16 cellular contexts compared by ENCODE assay signal in the genomic region with DNA sequence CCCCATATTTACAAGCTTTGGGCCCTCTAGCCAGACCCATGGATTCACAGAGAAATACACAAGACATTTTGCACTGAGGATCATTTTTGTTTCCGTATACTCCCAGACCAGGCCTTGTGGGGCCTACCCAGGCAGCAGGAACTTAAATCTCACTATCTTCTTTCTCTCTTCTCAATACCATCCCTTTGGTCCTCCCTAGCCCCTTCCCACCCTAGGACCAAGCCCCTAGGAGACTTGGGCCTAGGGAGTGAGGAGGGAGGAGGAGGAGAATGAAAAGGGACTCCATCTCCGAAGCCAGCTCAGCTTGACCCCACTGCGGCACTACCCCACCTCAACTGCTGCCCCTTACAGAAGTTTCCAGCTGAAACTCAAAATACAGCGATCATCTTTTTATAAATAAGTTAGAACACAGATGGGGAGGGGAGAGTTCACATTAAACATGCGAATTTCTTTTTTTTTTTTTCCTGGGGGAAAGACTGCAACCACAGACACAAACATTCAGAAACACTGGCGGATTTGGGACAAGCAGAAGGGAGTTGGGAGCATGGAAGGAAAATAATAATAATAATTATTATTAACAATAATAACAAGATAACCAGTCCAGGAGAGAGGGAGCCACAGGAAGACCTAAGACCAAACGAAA. TPM values are rescaled to one million over a fixed set of nuclear protein-coding genes. Genes with fewer than 3 reads are reported as not detected.
DNase-seq lines count a peak whose midpoint lies in the region; ATAC-seq and TF ChIP-seq lines count a peak whose summit lies in the region.
"Had no signal": no experiment of that assay in that cellular context is flagged by ENCODE, and none has a peak within 500 bp of the region (broad histone marks: within the 10 kb centered on the region; RNA-seq: fewer than 3 reads in every experiment).

No MANE protein-coding gene starts in this region.

- peak overlapping the region; percentile 92 for H3K4me2 ChIP-seq in mesenchymal stem cell (ENCODE audit: low read length, poor library complexity, severe bottlenecking)

- peaks cover 0 to 4% of the 10 kb centered on the region in 2 experiments for H3K27me3 ChIP-seq in mesenchymal stem cell (ENCODE audit: control insufficient read depth in 1 of 2, insufficient read depth in 1 of 2, low read length in 2 of 2)

- H3K4me3 Mint-ChIP-seq in stimulated activated effector memory CD8-positive, alpha-beta T cell treated with anti-CD3 and anti-CD28 coated beads, Interleukin-12 subunit alpha, Interleukin-12 subunit beta, amount 100 ng/mL, for 72 hours, result no peak overlapping the region
- no peak overlapping the region for H3K4me3 Mint-ChIP-seq in activated CD8-positive, alpha-beta T cell treated with anti-CD3 and anti-CD28 coated beads for 36 hours

- peak overlapping the region; percentile 98 for H3K9ac ChIP-seq in mesenchymal stem cell (ENCODE audit: low read length)

- in situ Hi-C loops in astrocyte of the spinal cord (cut with HindIII; ENCODE audit: low sequenced_read_pairs), result no loop called here

- H3K79me1 ChIP-seq in mesenchymal stem cell (replicated peaks; ENCODE audit: low read length, poor library complexity, severe bottlenecking), result peaks cover 5% of the 10 kb centered on the region

- H2BK12ac ChIP-seq in mesenchymal stem cell (ENCODE audit: low read length in 2 of 2), result peak overlapping the region; percentile 49 to 97

- H3K9me3 Mint-ChIP-seq in stimulated activated effector memory CD8-positive, alpha-beta T cell treated with anti-CD3 and anti-CD28 coated beads, Interleukin-12 subunit alpha, Interleukin-12 subunit beta, amount 100 ng/mL, for 72 hours, result no peaks in the 10 kb centered on the region
- H3K9me3 Mint-ChIP-seq in activated CD8-positive, alpha-beta T cell treated with anti-CD3 and anti-CD28 coated beads for 36 hours, result no peaks in the 10 kb centered on the region
- H3K9me3 Mint-ChIP-seq: activated T-helper 1 cell treated with anti-CD3 and anti-CD28 coated beads, Interleukin-12 subunit alpha, Interleukin-12 subunit beta, Interleukin-2, Interleukin-4 antibody, amounts not matched to agents 30 ng/mL and 10 ng/mL and 1 ng/mL, durations not matched to agents 14 hours and 24 hours and 36 hours; CD8-positive, alpha-beta memory T cell; stimulated activated naive B cell treated with anti-CD40 and anti-IgM and Interleukin-4, amounts not matched to agents 10 μg/mL and 1 μg/mL and 100 μg/mL, for 72 hours had no signal

- H3K4me3 ChIP-seq in HEK293 (ENCODE audit: low read depth, low read length), result no peak overlapping the region
- peak overlapping the region; percentile 77 for H3K4me3 ChIP-seq in astrocyte of the spinal cord (ENCODE audit: low read depth, low read length)
- H3K4me3 ChIP-seq in mesenchymal stem cell (ENCODE audit: insufficient read depth in 1 of 2, low read depth in 1 of 2, low read length in 2 of 2), result peak overlapping the region in 1 of 2 experiments; percentile 80

- peak overlapping the region; percentile 96 to 98 for H3K4ac ChIP-seq in mesenchymal stem cell (ENCODE audit: low read depth in 1 of 2, low read length in 2 of 2)

- peak overlapping the region; percentile 92; the same call in 1 of the 2 replicates for H3K27ac ChIP-seq in HEK293 (ENCODE audit: extremely low read depth, low read depth, low read length)
- H3K27ac ChIP-seq in mesenchymal stem cell (ENCODE audit: low read length, poor library complexity, severe bottlenecking), result no peak overlapping the region
- H3K27ac ChIP-seq: neutrophil had no signal

- CTCF ChIA-PET in HEK293 (lab: Yijun Ruan, JAX), result interaction anchor here (0.5 to 6.0 kb wide), 9 partner anchors 30 to 376 kb away, joined by 3 to 52 read pairs (median 7); no protein-coding TSS in a partner anchor
- CTCF ChIA-PET in activated CD8-positive, alpha-beta T cell treated with anti-CD3 and anti-CD28 coated beads for 36 hours (lab: Charles Lee), result interaction anchor here (1.1 to 5.7 kb wide), 14 partner anchors 21 to 288 kb away, joined by 3 to 59 read pairs (median 12); a partner anchor contains a TSS

- H2BK15ac ChIP-seq in mesenchymal stem cell (ENCODE audit: low read depth, poor library complexity, severe bottlenecking), result peak overlapping the region; percentile 73

- peak overlapping the region in 1 of 2 experiments; percentile 97 for H3K14ac ChIP-seq in mesenchymal stem cell (ENCODE audit: low read length in 2 of 2)

- no peak for ATAC-seq in stimulated activated effector memory CD8-positive, alpha-beta T cell treated with anti-CD3 and anti-CD28 coated beads, Interleukin-12 subunit alpha, Interleukin-12 subunit beta, amount 100 ng/mL, for 72 hours
- ATAC-seq in HG02938 (IDR thresholded peaks at IDR 0.05; ENCODE audit: unreplicated experiment), result no peak
- ATAC-seq in activated CD8-positive, alpha-beta T cell treated with anti-CD3 and anti-CD28 coated beads for 36 hours, result no peak
- ATAC-seq: stimulated activated naive B cell treated with anti-CD40 and anti-IgM and Interleukin-4, amounts not matched to agents 10 μg/mL and 1 μg/mL and 100 μg/mL, for 72 hours had no signal

- peak overlapping the region; percentile 87 for H4K91ac ChIP-seq in mesenchymal stem cell (ENCODE audit: low read length)

- H2BK120ac ChIP-seq in mesenchymal stem cell (ENCODE audit: low read depth, low read length), result peak overlapping the region; percentile 87

- DNase-seq in astrocyte of the spinal cord (ENCODE audit: low read depth, low spot score), result no peak
- DNase-seq in mesenchymal stem cell, result no peak
- DNase-seq in stimulated activated effector memory CD8-positive, alpha-beta T cell treated with anti-CD3 and anti-CD28 coated beads, Interleukin-12 subunit alpha, Interleukin-12 subunit beta, amount 100 ng/mL, for 72 hours (ENCODE audit: low spot score in 2 of 2), result no peak
- no peak for DNase-seq in epidermal melanocyte (ENCODE audit: insufficient read length, low spot score)
- DNase-seq in activated CD8-positive, alpha-beta T cell treated with anti-CD3 and anti-CD28 coated beads for 36 hours, result no peak
- no peak for DNase-seq in head of caudate nucleus
- DNase-seq: activated CD4-positive, alpha-beta T cell treated with anti-CD3 and anti-CD28 coated beads, Interleukin-2, amount 50 U/mL, for 1 hour; amygdala; NCI-H226; SHP77 treated with DMSO at 0.1 percent for 48 hours; stimulated activated naive B cell treated with anti-CD40 and anti-IgM and Interleukin-4, amounts not matched to agents 10 μg/mL and 1 μg/mL and 100 μg/mL, for 72 hours had no signal

- H3K36me3 ChIP-seq in HEK293 (ENCODE audit: control insufficient read depth in 2 of 2, insufficient read depth in 1 of 2, low read length in 2 of 2) (peaks cover 5 to 38% of the 10 kb centered on the region in 2 experiments; a peak in 2 of 3 replicates), mesenchymal stem cell (ENCODE audit: control insufficient read depth in 1 of 2, insufficient read depth in 2 of 2, low read depth in 1 of 2, low read length in 2 of 2) (peaks cover 31 to 34% of the 10 kb centered on the region in 2 experiments)
- H3K36me3 ChIP-seq: neutrophil had no signal

- peak overlapping the region; percentile 82 for H2AK5ac ChIP-seq in mesenchymal stem cell (ENCODE audit: low read length, severe bottlenecking)

- POLR2A ChIA-PET in HEK293 (lab: Yijun Ruan, JAX), result interaction anchor here (1.0 kb wide), 1 partner anchor 13 kb away, joined by 5 read pairs; a partner anchor contains a TSS
- POLR2A ChIA-PET in activated CD8-positive, alpha-beta T cell treated with anti-CD3 and anti-CD28 coated beads for 36 hours (lab: Charles Lee), result interaction anchor here (0.6 kb wide), 1 partner anchor 1195 kb away, joined by 3 read pairs; no protein-coding TSS in a partner anchor

- no peak overlapping the region for H2BK5ac ChIP-seq in mesenchymal stem cell (ENCODE audit: low read depth, low read length, poor library complexity, severe bottlenecking)

- H2AFZ ChIP-seq in mesenchymal stem cell (ENCODE audit: low read depth, low read length), result no peak overlapping the region

- H3K18ac ChIP-seq in mesenchymal stem cell (ENCODE audit: low read depth in 1 of 2, low read length in 2 of 2), result peak overlapping the region; percentile 91 to 96

- H3K27ac Mint-ChIP-seq in stimulated activated effector memory CD8-positive, alpha-beta T cell treated with anti-CD3 and anti-CD28 coated beads, Interleukin-12 subunit alpha, Interleukin-12 subunit beta, amount 100 ng/mL, for 72 hours, result peak overlapping the region; percentile 27
- H3K27ac Mint-ChIP-seq in activated CD8-positive, alpha-beta T cell treated with anti-CD3 and anti-CD28 coated beads for 36 hours, result no peak overlapping the region
- H3K27ac Mint-ChIP-seq: activated T-helper 1 cell treated with anti-CD3 and anti-CD28 coated beads, Interleukin-12 subunit alpha, Interleukin-12 subunit beta, Interleukin-2, Interleukin-4 antibody, amounts not matched to agents 30 ng/mL and 10 ng/mL and 1 ng/mL, durations not matched to agents 14 hours and 24 hours and 36 hours; CD8-positive, alpha-beta memory T cell; stimulated activated naive B cell treated with anti-CD40 and anti-IgM and Interleukin-4, amounts not matched to agents 10 μg/mL and 1 μg/mL and 100 μg/mL, for 72 hours had no signal

- H4K8ac ChIP-seq in mesenchymal stem cell (ENCODE audit: low read length), result peak overlapping the region; percentile 93

- 0% methylated on average over 2 of the region's 7 CpGs for WGBS in mesenchymal stem cell

- H3K9me3 ChIP-seq in HEK293 (ENCODE audit: control insufficient read depth, insufficient read depth, low read depth, low read length), result no peaks in the 10 kb centered on the region
- no peaks in the 10 kb centered on the region for H3K9me3 ChIP-seq in mesenchymal stem cell (ENCODE audit: control insufficient read depth, low read length)
- H3K9me3 ChIP-seq: neutrophil had no signal

- H3K4me1 ChIP-seq in HEK293 (ENCODE audit: control insufficient read depth, insufficient read depth, low read length), result peaks cover 43% of the 10 kb centered on the region
- H3K4me1 ChIP-seq in mesenchymal stem cell (ENCODE audit: control insufficient read depth, insufficient read depth, low read depth, low read length), result peaks cover 49% of the 10 kb centered on the region

- TF ChIP-seq CTCF in HEK293 (tag by site-specific recombination; IDR thresholded peaks at IDR 0.05), result no peak
- TF ChIP-seq CTCF in astrocyte of the spinal cord (IDR thresholded peaks at IDR 0.05; ENCODE audit: low read depth, low read length), result no peak
- TF ChIP-seq CTCF in activated CD8-positive, alpha-beta T cell treated with anti-CD3 and anti-CD28 coated beads for 36 hours (IDR thresholded peaks at IDR 0.05), result no peak

- peaks cover 45% of the 10 kb centered on the region for H3K4me1 Mint-ChIP-seq in stimulated activated effector memory CD8-positive, alpha-beta T cell treated with anti-CD3 and anti-CD28 coated beads, Interleukin-12 subunit alpha, Interleukin-12 subunit beta, amount 100 ng/mL, for 72 hours
- H3K4me1 Mint-ChIP-seq in activated CD8-positive, alpha-beta T cell treated with anti-CD3 and anti-CD28 coated beads for 36 hours (ENCODE audit: low read depth), result peaks cover 21% of the 10 kb centered on the region

- H3K27me3 Mint-ChIP-seq in activated CD8-positive, alpha-beta T cell treated with anti-CD3 and anti-CD28 coated beads for 36 hours, result peaks cover 79% of the 10 kb centered on the region

- H3K23ac ChIP-seq in mesenchymal stem cell (ENCODE audit: low read length in 2 of 2), result peak overlapping the region; percentile 15 to 100

- H3K36me3 Mint-ChIP-seq in stimulated activated effector memory CD8-positive, alpha-beta T cell treated with anti-CD3 and anti-CD28 coated beads, Interleukin-12 subunit alpha, Interleukin-12 subunit beta, amount 100 ng/mL, for 72 hours, result no peaks in the 10 kb centered on the region
- no peaks in the 10 kb centered on the region for H3K36me3 Mint-ChIP-seq in activated CD8-positive, alpha-beta T cell treated with anti-CD3 and anti-CD28 coated beads for 36 hours (ENCODE audit: low read depth)
- H3K36me3 Mint-ChIP-seq: CD8-positive, alpha-beta memory T cell had no signal

- intact Hi-C loops in activated CD8-positive, alpha-beta T cell treated with anti-CD3 and anti-CD28 coated beads for 36 hours (cut with micrococcal nuclease), result no loop called here
- intact Hi-C loops in head of caudate nucleus (cut with DNase I), result no loop called here

RNA-seq across cellular contexts. Expression of a gene that starts 1.5 kb away (rescaled TPM):
- 39.4 TPM for polyA plus RNA-seq in mesenchymal stem cell (2013, experiment 1 of 2)
- 35.7 TPM for polyA plus RNA-seq in mesenchymal stem cell (2013, experiment 2 of 2)
- total RNA-seq in activated CD8-positive, alpha-beta T cell treated with anti-CD3 and anti-CD28 coated beads for 36 hours, result 1 to 10 TPM; 1.4 to 2.0 TPM

RNA-seq across cellular contexts. Expression of a gene that starts 2.0 kb away (rescaled TPM):
- polyA plus RNA-seq in mesenchymal stem cell (2013, experiment 1 of 2), result 15.0 TPM
- polyA plus RNA-seq in mesenchymal stem cell (2013, experiment 2 of 2), result 14.1 TPM
- total RNA-seq in activated CD8-positive, alpha-beta T cell treated with anti-CD3 and anti-CD28 coated beads for 36 hours, result not detected
- total RNA-seq: activated T-helper 1 cell treated with anti-CD3 and anti-CD28 coated beads, Interleukin-12 subunit alpha, Interleukin-12 subunit beta, Interleukin-2, Interleukin-4 antibody, amounts not matched to agents 30 ng/mL and 10 ng/mL and 1 ng/mL, durations not matched to agents 14 hours and 24 hours and 36 hours; CD8-positive, alpha-beta memory T cell had no signal
- polyA plus RNA-seq: CD8-positive, alpha-beta memory T cell had no signal

RNA-seq across cellular contexts. Expression of a gene that starts 13.2 kb away (rescaled TPM):
- polyA plus RNA-seq in mesenchymal stem cell (2013, experiment 1 of 2), result 37.1 TPM
- 35.9 TPM for polyA plus RNA-seq in mesenchymal stem cell (2013, experiment 2 of 2)
- total RNA-seq in activated CD8-positive, alpha-beta T cell treated with anti-CD3 and anti-CD28 coated beads for 36 hours, result not detected
- polyA plus RNA-seq: CD8-positive, alpha-beta memory T cell had no signal

RNA-seq across cellular contexts. Expression of a gene that starts 13.4 kb away (rescaled TPM):
- 5.9 TPM for polyA plus RNA-seq in mesenchymal stem cell (2013, experiment 1 of 2)
- 5.9 TPM for polyA plus RNA-seq in mesenchymal stem cell (2013, experiment 2 of 2)
- 1 to 10 TPM; 1.7 to 2.0 TPM for total RNA-seq in activated CD8-positive, alpha-beta T cell treated with anti-CD3 and anti-CD28 coated beads for 36 hours

RNA-seq across cellular contexts. Expression of a gene that starts 19.3 kb away (rescaled TPM):
- 108 TPM for polyA plus RNA-seq in mesenchymal stem cell (2013, experiment 1 of 2)
- polyA plus RNA-seq in mesenchymal stem cell (2013, experiment 2 of 2), result 115 TPM
- total RNA-seq in activated CD8-positive, alpha-beta T cell treated with anti-CD3 and anti-CD28 coated beads for 36 hours, result 1 to 10 TPM in 1 of 2 experiments, under 1 TPM in 1; 0.50 to 1.0 TPM
